Comparison of ENCODE assay signal across 14 cellular contexts in the genomic region with DNA sequence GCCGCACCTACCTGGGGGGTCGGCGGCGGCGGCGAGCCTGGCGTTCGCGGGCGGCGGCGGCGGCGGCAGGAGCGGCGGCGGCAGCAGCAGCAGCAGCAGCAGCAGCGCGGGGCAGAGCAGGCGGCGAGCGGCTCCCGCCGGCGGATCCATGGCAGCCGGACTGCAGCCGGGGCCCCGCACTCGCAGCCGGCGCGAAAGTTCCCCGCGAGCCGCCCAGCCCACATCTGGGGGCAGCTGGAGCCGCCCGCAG. TPM values are rescaled to one million over a fixed set of nuclear protein-coding genes. Genes with fewer than 3 reads are reported as not detected.
DNase-seq lines count a peak whose midpoint lies in the region; ATAC-seq, FAIRE-seq and TF ChIP-seq lines count a peak whose summit lies in the region.
"Had no signal": no experiment of that assay in that cellular context is flagged by ENCODE, and none has a peak within 500 bp of the region (broad histone marks: within the 10 kb centered on the region; RNA-seq: fewer than 3 reads in every experiment).

No MANE protein-coding gene starts in this region.

- H4K5ac ChIP-seq in H1 (ENCODE audit: insufficient read length, low read depth, low read length), result no peak overlapping the region

- H3K4me1 ChIP-seq in A549 (peaks cover 7% of the 10 kb centered on the region; the same call in 1 of the 3 replicates), HCT116 (ENCODE audit: control insufficient read depth in 1 of 2, insufficient read depth in 2 of 2, low read length in 2 of 2) (peaks cover 0 to 3% of the 10 kb centered on the region in 2 experiments; a peak in 1 of 4 replicates), H1 (replicated peaks in 1 of 4; ENCODE audit: control insufficient read depth in 3 of 4, insufficient read depth in 4 of 4, low read length in 3 of 4) (peaks cover 3 to 15% (median 9%) of the 10 kb centered on the region in 4 experiments), neural progenitor cell (peaks cover 8% of the 10 kb centered on the region)

- no peak overlapping the region for H4K8ac ChIP-seq in H1 (ENCODE audit: extremely low read depth, insufficient read depth, low read length)

- H3K4me2 ChIP-seq in A549 (peak overlapping the region; percentile 92), HCT116 (ENCODE audit: low read length) (peak overlapping the region; percentile 56; the same call in 1 of the 2 replicates), H1 (ENCODE audit: insufficient read depth in 1 of 2, low read depth in 2 of 2, low read length in 2 of 2) (peak overlapping the region; percentile 89 to 99; a peak in 3 of 4 replicates), neural progenitor cell (peak overlapping the region; percentile 96)

- H2BK120ac ChIP-seq in H1 (replicated peaks; ENCODE audit: low read depth, low read length), result no peak overlapping the region

- H3K23me2 ChIP-seq in H1 (ENCODE audit: low read depth, low read length), result peaks cover 23% of the 10 kb centered on the region

- H2BK5ac ChIP-seq in H1 (ENCODE audit: low read depth, low read length), result no peak overlapping the region

- no peak overlapping the region for H2BK12ac ChIP-seq in H1 (ENCODE audit: low read depth, low read length)

- H3K79me1 ChIP-seq in H1 (ENCODE audit: low read depth, low read length), result no peaks in the 10 kb centered on the region

- H4K91ac ChIP-seq in H1 (replicated peaks; ENCODE audit: insufficient read length, low read length), result no peak overlapping the region

- intact Hi-C loops in HCT116 (cut with micrococcal nuclease), result no loop called here

- H2BK15ac ChIP-seq in H1 (ENCODE audit: low read length), result no peak overlapping the region

- H3K4me3 ChIP-seq in A549 (peak overlapping the region; percentile 46), HCT116 (replicated peaks in 1 of 2; ENCODE audit: low read depth in 1 of 2, low read length in 2 of 2) (peak overlapping the region in 1 of 2 experiments; percentile 26; a peak in 1 of 4 replicates), H1 (ENCODE audit: extremely low read depth in 1 of 4, insufficient read depth in 2 of 4, low read depth in 3 of 4, low read length in 4 of 4) (peak overlapping the region in 2 of 4 experiments; percentile 69 to 71; a peak in 4 of 8 replicates), neural progenitor cell (peak overlapping the region; percentile 71)
- H3K4me3 ChIP-seq: GM12878 had no signal

- no peak for TF ChIP-seq POLR2A in A549 (IDR thresholded peaks at IDR 0.05; ENCODE audit: low read length)
- no peak for TF ChIP-seq POLR2A in HCT116 (IDR thresholded peaks at IDR 0.05; ENCODE audit: borderline replicate concordance, extremely low read depth, insufficient read depth, insufficient read length)
- no peak for TF ChIP-seq POLR2A in H1 (IDR thresholded peaks at IDR 0.05; ENCODE audit: control extremely low read depth in 1 of 2, low read depth in 2 of 2, low read length in 2 of 2)

- no peaks in the 10 kb centered on the region for H3K36me3 ChIP-seq in HCT116 (ENCODE audit: control insufficient read depth in 1 of 2, insufficient read depth in 2 of 2, low read length in 2 of 2)
- H3K36me3 ChIP-seq in H1 (ENCODE audit: control insufficient read depth in 2 of 4, insufficient read depth in 4 of 4, low read length in 3 of 4), result no peaks in the 10 kb centered on the region
- H3K36me3 ChIP-seq in neural progenitor cell, result no peaks in the 10 kb centered on the region

- no peak for DNase-seq in A549 (ENCODE audit: low read depth in 1 of 2, low spot score in 1 of 2)
- DNase-seq in HCT116 (ENCODE audit: low read depth, low spot score), result no peak
- peak in 1 of 2 experiments; percentile 71 for DNase-seq in H1 (ENCODE audit: low read depth in 1 of 2, low spot score in 2 of 2)
- no peak for DNase-seq in neural progenitor cell (ENCODE audit: low spot score)
- DNase-seq in AG20443 (ENCODE audit: low spot score), result no peak
- DNase-seq in NK-92 treated with Interleukin-12 subunit alpha and Interleukin-12 subunit beta, amount 100 ng/mL, for 24 hours (lab: John Stamatoyannopoulos, UW), result no peak
- DNase-seq in LoVo (ENCODE audit: low spot score), result no peak
- DNase-seq: activated CD8-positive, alpha-beta memory T cell treated with anti-CD3 and anti-CD28 coated beads, Interleukin-2, amount 50 U/mL, for 48 hours; CD8-positive, alpha-beta T cell; naive thymus-derived CD8-positive, alpha-beta T cell; NCI-H774 had no signal

- TF ChIP-seq EP300 in A549 (IDR thresholded peaks at IDR 0.05) (no peak), H1 (IDR thresholded peaks at IDR 0.05; ENCODE audit: borderline replicate concordance in 1 of 2, low read depth in 2 of 2, low read length in 2 of 2) (no peak)

- H3K36me3 Mint-ChIP-seq in neural progenitor cell, result no peaks in the 10 kb centered on the region
- H3K36me3 Mint-ChIP-seq: CD8-positive, alpha-beta T cell had no signal

- POLR2A ChIA-PET in A549 (lab: Yijun Ruan, JAX) (no interaction called here), HCT116 (lab: Charles Lee) (no interaction called here), H1 (lab: Charles Lee; ENCODE audit: partially characterized antibody) (no interaction called here)

- no peak overlapping the region for H3K23ac ChIP-seq in H1 (ENCODE audit: insufficient read length)

- H3K27ac ChIP-seq in A549 (no peak overlapping the region; a peak in 1 of 6 replicates), HCT116 (ENCODE audit: low read depth, low read length) (no peak overlapping the region), H1 (ENCODE audit: low read depth, low read length) (no peak overlapping the region), neural progenitor cell (no peak overlapping the region)

- no peaks in the 10 kb centered on the region for H3K9me2 ChIP-seq in HCT116 (ENCODE audit: insufficient read depth)

- WGBS in A549 (ENCODE audit: missing lambda C conversion rate), result no CpG with 5 or more reads among the region's 37 CpGs
- WGBS in H1 (ENCODE audit: extremely low coverage in 1 of 2, insufficient coverage in 1 of 2, insufficient read length in 1 of 2, insufficient replicate concordance in 2 of 2, low coverage in 1 of 2, low lambda C conversion rate in 2 of 2, missing lambda C conversion rate in 1 of 2), 2 experiments, result 4% methylated on average over 5 of the region's 37 CpGs; no CpG with 5 or more reads in 1 of the 2 experiments

- peaks cover 58% of the 10 kb centered on the region for H3K27me3 Mint-ChIP-seq in neural progenitor cell (ENCODE audit: insufficient read depth, low read depth)

- no peak overlapping the region for H3K18ac ChIP-seq in H1 (ENCODE audit: extremely low read depth, low read length)

- H3K27me3 ChIP-seq in HCT116 (ENCODE audit: insufficient read depth, low read length) (no peaks in the 10 kb centered on the region; the same call in 1 of the 2 replicates), H1 (replicated peaks in 1 of 4; ENCODE audit: control insufficient read depth in 3 of 4, extremely low read depth in 1 of 4, insufficient read depth in 3 of 4, low read length in 3 of 4) (peaks cover 11 to 57% (median 46%) of the 10 kb centered on the region in 4 experiments), neural progenitor cell (peaks cover 85% of the 10 kb centered on the region)

- H3K4me1 Mint-ChIP-seq in neural progenitor cell, result peaks cover 12% of the 10 kb centered on the region

- no peak overlapping the region for H2AFZ ChIP-seq in HCT116 (ENCODE audit: low read depth, low read length, poor library complexity, severe bottlenecking)
- H2AFZ ChIP-seq in H1 (ENCODE audit: low read length), result no peak overlapping the region
- H2AFZ ChIP-seq in neural progenitor cell (replicated peaks), result peak overlapping the region; percentile 89

- H4K20me1 ChIP-seq in HCT116 (ENCODE audit: insufficient read depth) (no peaks in the 10 kb centered on the region), H1 (replicated peaks in 1 of 2; ENCODE audit: control insufficient read depth in 1 of 2, insufficient read depth in 2 of 2, low read length in 2 of 2) (peaks cover 0 to 6% of the 10 kb centered on the region in 2 experiments), neural progenitor cell (ENCODE audit: low read depth) (peaks cover 16% of the 10 kb centered on the region)

- ATAC-seq in A549, result peak in 1 of 2 experiments; percentile 28; a peak in 1 of 6 replicates
- peak; percentile 48; the same call in 1 of the 2 replicates for ATAC-seq in HCT116
- no peak for ATAC-seq in GM19452 (IDR thresholded peaks at IDR 0.05; ENCODE audit: unreplicated experiment)
- ATAC-seq: CD8-positive, alpha-beta T cell; GM12878; naive thymus-derived CD8-positive, alpha-beta T cell had no signal

- no peaks in the 10 kb centered on the region for H3K79me2 ChIP-seq in HCT116 (ENCODE audit: insufficient read depth, low read length)
- no peaks in the 10 kb centered on the region for H3K79me2 ChIP-seq in H1 (ENCODE audit: control insufficient read depth in 1 of 2, insufficient read depth in 2 of 2, low read length in 2 of 2)
- H3K79me2 ChIP-seq in neural progenitor cell (ENCODE audit: low read depth), result no peaks in the 10 kb centered on the region

- no peak overlapping the region for H3K4ac ChIP-seq in H1 (replicated peaks; ENCODE audit: insufficient read length, low read depth, low read length)

- no peak overlapping the region for H3K14ac ChIP-seq in H1 (ENCODE audit: insufficient read length)

- no TSS peak for BruUV-seq in HCT116 (replicated peaks; lab: Mats Ljungman, UMichigan)

- H3K9me3 ChIP-seq in A549 (no peaks in the 10 kb centered on the region), HCT116 (ENCODE audit: control insufficient read depth in 1 of 2, insufficient read depth in 1 of 2, low read depth in 1 of 2, low read length in 2 of 2) (no peaks in the 10 kb centered on the region), H1 (ENCODE audit: insufficient read depth in 2 of 2, low read depth in 1 of 2, low read length in 1 of 2) (no peaks in the 10 kb centered on the region), neural progenitor cell (ENCODE audit: low read depth) (no peaks in the 10 kb centered on the region)

- H3K9me3 Mint-ChIP-seq in neural progenitor cell, result no peaks in the 10 kb centered on the region
- H3K9me3 Mint-ChIP-seq: CD8-positive, alpha-beta T cell; naive thymus-derived CD8-positive, alpha-beta T cell had no signal

- no peak for TF ChIP-seq CTCF in A549 (IDR thresholded peaks at IDR 0.05)
- TF ChIP-seq CTCF in HCT116 (IDR thresholded peaks at IDR 0.05 in 2 of 3, conservative IDR thresholded peaks at IDR 0.05 in 1 of 3; ENCODE audit: borderline replicate concordance in 1 of 3, insufficient read depth in 1 of 3, low read depth in 2 of 3, low read length in 2 of 3), result no peak
- TF ChIP-seq CTCF in H1 (IDR thresholded peaks at IDR 0.05; ENCODE audit: control extremely low read depth in 1 of 3, insufficient read depth in 1 of 3, low read depth in 1 of 3, low read length in 3 of 3), result no peak
- no peak for TF ChIP-seq CTCF in neural progenitor cell (IDR thresholded peaks at IDR 0.05)

- H2BK20ac ChIP-seq in H1 (ENCODE audit: low read length), result no peak overlapping the region

- no peak overlapping the region for H3K4me3 Mint-ChIP-seq in neural progenitor cell

- no peak overlapping the region for H2AK5ac ChIP-seq in H1 (ENCODE audit: low read depth, low read length)

- peaks cover 20% of the 10 kb centered on the region for H3F3A ChIP-seq in neural progenitor cell (ENCODE audit: low read depth)

- TF ChIP-seq RAD21 in A549 (conservative IDR thresholded peaks at IDR 0.05 in 1 of 2, IDR thresholded peaks at IDR 0.05 in 1 of 2) (no peak), HCT116 (IDR thresholded peaks at IDR 0.05; ENCODE audit: low read depth) (no peak), H1 (IDR thresholded peaks at IDR 0.05 in 1 of 2, conservative IDR thresholded peaks at IDR 0.05 in 1 of 2; ENCODE audit: low read depth in 2 of 2, low read length in 2 of 2) (no peak)

- CTCF ChIA-PET in A549 (lab: Yijun Ruan, JAX) (no interaction called here), HCT116 (lab: Charles Lee) (no interaction called here), H1 (lab: Charles Lee; ENCODE audit: partially characterized antibody) (interaction anchor here (0.6 to 1.8 kb wide), 2 partner anchors 24 to 34 kb away, joined by 4 to 5 read pairs; no protein-coding TSS in a partner anchor)

- H3K27ac Mint-ChIP-seq in neural progenitor cell, result no peak overlapping the region
- H3K27ac Mint-ChIP-seq: CD8-positive, alpha-beta T cell; naive thymus-derived CD8-positive, alpha-beta T cell had no signal

- no peak overlapping the region for H3K56ac ChIP-seq in H1 (replicated peaks; ENCODE audit: insufficient read length, low read depth, low read length)

- RAD21 ChIA-PET in HCT116 (lab: Charles Lee; ENCODE audit: low non-redundant PET in 1 of 2, low total read pairs in 2 of 2, uncharacterized antibody in 2 of 2, unreplicated experiment in 2 of 2), result no interaction called here

- H3K9ac ChIP-seq in HCT116 (ENCODE audit: low read length), result no peak overlapping the region
- peak overlapping the region in 1 of 4 experiments; percentile 46; a peak in 1 of 7 replicates for H3K9ac ChIP-seq in H1 (replicated peaks in 1 of 4; ENCODE audit: extremely low read depth in 1 of 4, low read depth in 3 of 4, low read length in 3 of 4)
- no peak overlapping the region for H3K9ac ChIP-seq in neural progenitor cell

- FAIRE-seq in A549 (lab: Jason Lieb, UNC) (no peak), H1 (lab: Jason Lieb, UNC) (no peak)
- FAIRE-seq: bronchial epithelial cell, GM12878 had no signal

RNA-seq across cellular contexts. Expression of a gene that starts 0.2 kb away (rescaled TPM):
- polyA plus RNA-seq in A549 (2011; rRNA removed) (0.03 TPM in 1 of 2 replicates, not detected in the other), A549 (2017; fragmentation: RNase III; extraction: RNeasy Plus Mini Kit Qiagen cat#74134 plus additional on column Dnase treatment) (0.03 TPM in 1 of 3 replicates, not detected in the others), H1 (2011; rRNA removed) (6.6 and 9.6 TPM in 2 replicates)
- polyA plus RNA-seq in A549 (2012; cell fraction: cytosol; rRNA removed), result 0.05 and 0.08 TPM in 2 replicates
- 0.11 and 0.12 TPM in 2 replicates for polyA plus RNA-seq in A549 (2012; cell fraction: nucleus; rRNA removed)
- not detected in 2 replicates for polyA minus RNA-seq in A549 (2011; rRNA and poly(A)+ RNA removed)
- total RNA-seq in HCT116 (2021; ENCODE audit: unreplicated experiment) (3.9 TPM), neural progenitor cell (ENCODE audit: low replicate concordance) (1.2 and 3.0 TPM in 2 replicates)
- polyA plus RNA-seq in HCT116 (2012), result 2.5 and 2.7 TPM in 2 replicates
- total RNA-seq in H1 (2021; fragmentation: NEBNext Ultra II Directional; extraction: Animal tissue kit (Norgen Biotek cat#: 25700)), result 5.2 and 7.3 TPM in 2 replicates
- 7.9 TPM for polyA plus RNA-seq in H1 (2011; cell fraction: cytosol; rRNA removed)
- 14.4 TPM for polyA plus RNA-seq in H1 (2011; cell fraction: nucleus; rRNA removed)
- 2.3 to 4.9 TPM (median 4.4 TPM) in 4 replicates for polyA plus RNA-seq in H1 (2012, experiment 1 of 2)
- polyA plus RNA-seq in H1 (2012, experiment 2 of 2), result 2.0 TPM
- polyA plus RNA-seq in H1 (2013, experiment 1 of 2), result 3.2 TPM
- polyA plus RNA-seq in H1 (2013, experiment 2 of 2), result 3.3 TPM
- polyA minus RNA-seq in H1 (2011; rRNA and poly(A)+ RNA removed), result 3.6 and 6.4 TPM in 2 replicates
- polyA minus RNA-seq in H1 (2011; cell fraction: cytosol; rRNA and poly(A)+ RNA removed), result 3.4 TPM
- polyA minus RNA-seq in H1 (2011; cell fraction: nucleus; rRNA and poly(A)+ RNA removed), result 7.3 TPM
- total RNA-seq: CD8-positive, alpha-beta T cell; naive thymus-derived CD8-positive, alpha-beta T cell had no signal
